1 cellular context compared by ENCODE assay signal in the genomic region with DNA sequence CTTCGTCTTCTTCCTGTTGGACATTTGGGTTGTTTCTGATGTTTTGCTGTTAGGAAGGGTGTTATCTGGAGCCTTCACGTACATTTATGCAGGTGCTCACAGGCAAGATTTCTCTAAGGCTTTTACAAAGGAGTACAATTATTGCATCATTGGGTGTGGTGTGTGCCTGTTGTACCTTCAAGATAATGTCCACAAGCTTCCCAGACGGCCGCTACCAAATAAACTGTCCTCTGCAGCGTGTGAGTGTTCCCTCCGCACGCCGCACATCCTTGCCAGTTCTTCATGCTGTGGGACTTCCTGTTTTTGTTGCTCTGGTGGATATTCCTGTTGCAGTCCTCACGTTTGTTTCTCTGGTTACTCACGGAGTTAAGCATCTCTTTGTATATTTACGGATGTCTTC.
TF ChIP-seq lines count a peak whose summit lies in the region.

No MANE protein-coding gene starts in this region.

TF ChIP-seq in K562, 482 proteins besides CTCF, POLR2A, EP300 and RAD21 (continued from another document and continues in another):
- TF ChIP-seq, protein P1, sequence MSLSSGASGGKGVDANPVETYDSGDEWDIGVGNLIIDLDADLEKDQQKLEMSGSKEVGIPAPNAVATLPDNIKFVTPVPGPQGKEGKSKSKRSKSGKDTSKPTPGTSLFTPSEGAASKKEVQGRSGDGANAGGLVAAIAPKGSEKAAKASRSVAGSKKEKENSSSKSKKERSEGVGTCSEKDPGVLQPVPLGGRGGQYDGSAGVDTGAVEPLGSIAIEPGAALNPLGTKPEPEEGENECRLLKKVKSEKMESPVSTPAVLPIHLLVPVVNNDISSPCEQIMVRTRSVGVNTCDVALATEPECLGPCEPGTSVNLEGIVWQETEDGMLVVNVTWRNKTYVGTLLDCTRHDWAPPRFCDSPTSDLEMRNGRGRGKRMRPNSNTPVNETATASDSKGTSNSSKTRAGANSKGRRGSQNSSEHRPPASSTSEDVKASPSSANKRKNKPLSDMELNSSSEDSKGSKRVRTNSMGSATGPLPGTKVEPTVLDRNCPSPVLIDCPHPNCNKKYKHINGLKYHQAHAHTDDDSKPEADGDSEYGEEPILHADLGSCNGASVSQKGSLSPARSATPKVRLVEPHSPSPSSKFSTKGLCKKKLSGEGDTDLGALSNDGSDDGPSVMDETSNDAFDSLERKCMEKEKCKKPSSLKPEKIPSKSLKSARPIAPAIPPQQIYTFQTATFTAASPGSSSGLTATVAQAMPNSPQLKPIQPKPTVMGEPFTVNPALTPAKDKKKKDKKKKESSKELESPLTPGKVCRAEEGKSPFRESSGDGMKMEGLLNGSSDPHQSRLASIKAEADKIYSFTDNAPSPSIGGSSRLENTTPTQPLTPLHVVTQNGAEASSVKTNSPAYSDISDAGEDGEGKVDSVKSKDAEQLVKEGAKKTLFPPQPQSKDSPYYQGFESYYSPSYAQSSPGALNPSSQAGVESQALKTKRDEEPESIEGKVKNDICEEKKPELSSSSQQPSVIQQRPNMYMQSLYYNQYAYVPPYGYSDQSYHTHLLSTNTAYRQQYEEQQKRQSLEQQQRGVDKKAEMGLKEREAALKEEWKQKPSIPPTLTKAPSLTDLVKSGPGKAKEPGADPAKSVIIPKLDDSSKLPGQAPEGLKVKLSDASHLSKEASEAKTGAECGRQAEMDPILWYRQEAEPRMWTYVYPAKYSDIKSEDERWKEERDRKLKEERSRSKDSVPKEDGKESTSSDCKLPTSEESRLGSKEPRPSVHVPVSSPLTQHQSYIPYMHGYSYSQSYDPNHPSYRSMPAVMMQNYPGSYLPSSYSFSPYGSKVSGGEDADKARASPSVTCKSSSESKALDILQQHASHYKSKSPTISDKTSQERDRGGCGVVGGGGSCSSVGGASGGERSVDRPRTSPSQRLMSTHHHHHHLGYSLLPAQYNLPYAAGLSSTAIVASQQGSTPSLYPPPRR (CRISPR knock-in tag; IDR thresholded peaks at IDR 0.05; ENCODE audit: borderline replicate concordance), result no peak
- TF ChIP-seq, protein P2, sequence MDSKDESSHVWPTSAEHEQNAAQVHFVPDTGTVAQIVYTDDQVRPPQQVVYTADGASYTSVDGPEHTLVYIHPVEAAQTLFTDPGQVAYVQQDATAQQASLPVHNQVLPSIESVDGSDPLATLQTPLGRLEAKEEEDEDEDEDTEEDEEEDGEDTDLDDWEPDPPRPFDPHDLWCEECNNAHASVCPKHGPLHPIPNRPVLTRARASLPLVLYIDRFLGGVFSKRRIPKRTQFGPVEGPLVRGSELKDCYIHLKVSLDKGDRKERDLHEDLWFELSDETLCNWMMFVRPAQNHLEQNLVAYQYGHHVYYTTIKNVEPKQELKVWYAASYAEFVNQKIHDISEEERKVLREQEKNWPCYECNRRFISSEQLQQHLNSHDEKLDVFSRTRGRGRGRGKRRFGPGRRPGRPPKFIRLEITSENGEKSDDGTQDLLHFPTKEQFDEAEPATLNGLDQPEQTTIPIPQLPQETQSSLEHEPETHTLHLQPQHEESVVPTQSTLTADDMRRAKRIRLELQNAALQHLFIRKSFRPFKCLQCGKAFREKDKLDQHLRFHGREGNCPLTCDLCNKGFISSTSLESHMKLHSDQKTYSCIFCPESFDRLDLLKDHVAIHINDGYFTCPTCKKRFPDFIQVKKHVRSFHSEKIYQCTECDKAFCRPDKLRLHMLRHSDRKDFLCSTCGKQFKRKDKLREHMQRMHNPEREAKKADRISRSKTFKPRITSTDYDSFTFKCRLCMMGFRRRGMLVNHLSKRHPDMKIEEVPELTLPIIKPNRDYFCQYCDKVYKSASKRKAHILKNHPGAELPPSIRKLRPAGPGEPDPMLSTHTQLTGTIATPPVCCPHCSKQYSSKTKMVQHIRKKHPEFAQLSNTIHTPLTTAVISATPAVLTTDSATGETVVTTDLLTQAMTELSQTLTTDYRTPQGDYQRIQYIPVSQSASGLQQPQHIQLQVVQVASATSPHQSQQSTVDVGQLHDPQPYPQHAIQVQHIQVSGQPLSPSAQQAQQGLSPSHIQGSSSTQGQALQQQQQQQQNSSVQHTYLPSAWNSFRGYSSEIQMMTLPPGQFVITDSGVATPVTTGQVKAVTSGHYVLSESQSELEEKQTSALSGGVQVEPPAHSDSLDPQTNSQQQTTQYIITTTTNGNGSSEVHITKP (IDR thresholded peaks at IDR 0.05; ENCODE audit: partially characterized antibody), result peak; percentile 82
- TF ChIP-seq LCOR (CRISPR knock-in tag; IDR thresholded peaks at IDR 0.05) (no peak), ZNF408 (CRISPR knock-in tag; IDR thresholded peaks at IDR 0.05; ENCODE audit: low read depth) (no peak), KLF1 (tag; IDR thresholded peaks at IDR 0.05) (peak; percentile 67; the same call in 1 of the 2 replicates), BRD4 (IDR thresholded peaks at IDR 0.05) (no peak), IFI16 (CRISPR knock-in tag; IDR thresholded peaks at IDR 0.05) (no peak), SMARCA4 (IDR thresholded peaks at IDR 0.05) (peak; percentile 59; the same call in 1 of the 2 replicates), ZFP30 (CRISPR knock-in tag; IDR thresholded peaks at IDR 0.05; ENCODE audit: borderline replicate concordance) (no peak), SMARCB1 (IDR thresholded peaks at IDR 0.05; ENCODE audit: insufficient read length, low read depth) (no peak), KAT2B (IDR thresholded peaks at IDR 0.05; ENCODE audit: low read depth, low read length) (no peak), FOXP1 (CRISPR knock-in tag; IDR thresholded peaks at IDR 0.05) (no peak), ZNF324 (CRISPR knock-in tag; IDR thresholded peaks at IDR 0.05) (no peak), CXXC5 (CRISPR knock-in tag; IDR thresholded peaks at IDR 0.05) (peak; percentile 74), SIRT6 (IDR thresholded peaks at IDR 0.05; ENCODE audit: low read depth, low read length) (no peak), CBFA2T2 (conservative IDR thresholded peaks at IDR 0.05) (peak; percentile 67), DMBX1 (CRISPR knock-in tag; IDR thresholded peaks at IDR 0.05; ENCODE audit: borderline replicate concordance) (peak; percentile 41; the same call in 1 of the 2 replicates), ZNF197 (CRISPR knock-in tag; IDR thresholded peaks at IDR 0.05; ENCODE audit: low read depth) (no peak), RBFOX2 (IDR thresholded peaks at IDR 0.05; ENCODE audit: low read depth, low read length) (peak; percentile 41; the same call in 1 of the 2 replicates), ZBTB1 (CRISPR knock-in tag; IDR thresholded peaks at IDR 0.05; ENCODE audit: borderline replicate concordance, low read depth) (no peak), NCOR1 (IDR thresholded peaks at IDR 0.05) (peak; percentile 68), RNF2 (IDR thresholded peaks at IDR 0.05) (no peak), TAF15 (IDR thresholded peaks at IDR 0.05; ENCODE audit: low read depth, low read length) (no peak), CBFA2T3 (IDR thresholded peaks at IDR 0.05) (peak; percentile 82), NFATC3 (IDR thresholded peaks at IDR 0.05) (no peak), SMARCE1 (IDR thresholded peaks at IDR 0.05) (0 out of 2 replicates have a peak, but pooled peaks have one; percentile 46)
- TF ChIP-seq, protein P3, sequence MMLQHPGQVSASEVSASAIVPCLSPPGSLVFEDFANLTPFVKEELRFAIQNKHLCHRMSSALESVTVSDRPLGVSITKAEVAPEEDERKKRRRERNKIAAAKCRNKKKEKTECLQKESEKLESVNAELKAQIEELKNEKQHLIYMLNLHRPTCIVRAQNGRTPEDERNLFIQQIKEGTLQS (IDR thresholded peaks at IDR 0.05), result peak; percentile 98
- TF ChIP-seq, protein P3 (CRISPR knock-in tag; conservative IDR thresholded peaks at IDR 0.05), result no peak
- TF ChIP-seq, protein P4, sequence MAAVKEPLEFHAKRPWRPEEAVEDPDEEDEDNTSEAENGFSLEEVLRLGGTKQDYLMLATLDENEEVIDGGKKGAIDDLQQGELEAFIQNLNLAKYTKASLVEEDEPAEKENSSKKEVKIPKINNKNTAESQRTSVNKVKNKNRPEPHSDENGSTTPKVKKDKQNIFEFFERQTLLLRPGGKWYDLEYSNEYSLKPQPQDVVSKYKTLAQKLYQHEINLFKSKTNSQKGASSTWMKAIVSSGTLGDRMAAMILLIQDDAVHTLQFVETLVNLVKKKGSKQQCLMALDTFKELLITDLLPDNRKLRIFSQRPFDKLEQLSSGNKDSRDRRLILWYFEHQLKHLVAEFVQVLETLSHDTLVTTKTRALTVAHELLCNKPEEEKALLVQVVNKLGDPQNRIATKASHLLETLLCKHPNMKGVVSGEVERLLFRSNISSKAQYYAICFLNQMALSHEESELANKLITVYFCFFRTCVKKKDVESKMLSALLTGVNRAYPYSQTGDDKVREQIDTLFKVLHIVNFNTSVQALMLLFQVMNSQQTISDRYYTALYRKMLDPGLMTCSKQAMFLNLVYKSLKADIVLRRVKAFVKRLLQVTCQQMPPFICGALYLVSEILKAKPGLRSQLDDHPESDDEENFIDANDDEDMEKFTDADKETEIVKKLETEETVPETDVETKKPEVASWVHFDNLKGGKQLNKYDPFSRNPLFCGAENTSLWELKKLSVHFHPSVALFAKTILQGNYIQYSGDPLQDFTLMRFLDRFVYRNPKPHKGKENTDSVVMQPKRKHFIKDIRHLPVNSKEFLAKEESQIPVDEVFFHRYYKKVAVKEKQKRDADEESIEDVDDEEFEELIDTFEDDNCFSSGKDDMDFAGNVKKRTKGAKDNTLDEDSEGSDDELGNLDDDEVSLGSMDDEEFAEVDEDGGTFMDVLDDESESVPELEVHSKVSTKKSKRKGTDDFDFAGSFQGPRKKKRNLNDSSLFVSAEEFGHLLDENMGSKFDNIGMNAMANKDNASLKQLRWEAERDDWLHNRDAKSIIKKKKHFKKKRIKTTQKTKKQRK (IDR thresholded peaks at IDR 0.05; ENCODE audit: borderline replicate concordance, low read depth, low read length), result no peak
- TF ChIP-seq, protein P5, sequence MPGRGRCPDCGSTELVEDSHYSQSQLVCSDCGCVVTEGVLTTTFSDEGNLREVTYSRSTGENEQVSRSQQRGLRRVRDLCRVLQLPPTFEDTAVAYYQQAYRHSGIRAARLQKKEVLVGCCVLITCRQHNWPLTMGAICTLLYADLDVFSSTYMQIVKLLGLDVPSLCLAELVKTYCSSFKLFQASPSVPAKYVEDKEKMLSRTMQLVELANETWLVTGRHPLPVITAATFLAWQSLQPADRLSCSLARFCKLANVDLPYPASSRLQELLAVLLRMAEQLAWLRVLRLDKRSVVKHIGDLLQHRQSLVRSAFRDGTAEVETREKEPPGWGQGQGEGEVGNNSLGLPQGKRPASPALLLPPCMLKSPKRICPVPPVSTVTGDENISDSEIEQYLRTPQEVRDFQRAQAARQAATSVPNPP (IDR thresholded peaks at IDR 0.05; ENCODE audit: borderline replicate concordance, insufficient read depth, insufficient read length), result no peak
- TF ChIP-seq, protein P6, sequence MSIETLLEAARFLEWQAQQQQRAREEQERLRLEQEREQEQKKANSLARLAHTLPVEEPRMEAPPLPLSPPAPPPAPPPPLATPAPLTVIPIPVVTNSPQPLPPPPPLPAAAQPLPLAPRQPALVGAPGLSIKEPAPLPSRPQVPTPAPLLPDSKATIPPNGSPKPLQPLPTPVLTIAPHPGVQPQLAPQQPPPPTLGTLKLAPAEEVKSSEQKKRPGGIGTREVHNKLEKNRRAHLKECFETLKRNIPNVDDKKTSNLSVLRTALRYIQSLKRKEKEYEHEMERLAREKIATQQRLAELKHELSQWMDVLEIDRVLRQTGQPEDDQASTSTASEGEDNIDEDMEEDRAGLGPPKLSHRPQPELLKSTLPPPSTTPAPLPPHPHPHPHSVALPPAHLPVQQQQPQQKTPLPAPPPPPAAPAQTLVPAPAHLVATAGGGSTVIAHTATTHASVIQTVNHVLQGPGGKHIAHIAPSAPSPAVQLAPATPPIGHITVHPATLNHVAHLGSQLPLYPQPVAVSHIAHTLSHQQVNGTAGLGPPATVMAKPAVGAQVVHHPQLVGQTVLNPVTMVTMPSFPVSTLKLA (conservative IDR thresholded peaks at IDR 0.05), result peak; percentile 51 to 60; a peak in 2 of 4 replicates
- TF ChIP-seq, protein P7, sequence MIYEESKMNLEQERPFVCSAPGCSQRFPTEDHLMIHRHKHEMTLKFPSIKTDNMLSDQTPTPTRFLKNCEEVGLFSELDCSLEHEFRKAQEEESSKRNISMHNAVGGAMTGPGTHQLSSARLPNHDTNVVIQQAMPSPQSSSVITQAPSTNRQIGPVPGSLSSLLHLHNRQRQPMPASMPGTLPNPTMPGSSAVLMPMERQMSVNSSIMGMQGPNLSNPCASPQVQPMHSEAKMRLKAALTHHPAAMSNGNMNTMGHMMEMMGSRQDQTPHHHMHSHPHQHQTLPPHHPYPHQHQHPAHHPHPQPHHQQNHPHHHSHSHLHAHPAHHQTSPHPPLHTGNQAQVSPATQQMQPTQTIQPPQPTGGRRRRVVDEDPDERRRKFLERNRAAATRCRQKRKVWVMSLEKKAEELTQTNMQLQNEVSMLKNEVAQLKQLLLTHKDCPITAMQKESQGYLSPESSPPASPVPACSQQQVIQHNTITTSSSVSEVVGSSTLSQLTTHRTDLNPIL (CRISPR knock-in tag; IDR thresholded peaks at IDR 0.05), result no peak
- TF ChIP-seq, protein P8, sequence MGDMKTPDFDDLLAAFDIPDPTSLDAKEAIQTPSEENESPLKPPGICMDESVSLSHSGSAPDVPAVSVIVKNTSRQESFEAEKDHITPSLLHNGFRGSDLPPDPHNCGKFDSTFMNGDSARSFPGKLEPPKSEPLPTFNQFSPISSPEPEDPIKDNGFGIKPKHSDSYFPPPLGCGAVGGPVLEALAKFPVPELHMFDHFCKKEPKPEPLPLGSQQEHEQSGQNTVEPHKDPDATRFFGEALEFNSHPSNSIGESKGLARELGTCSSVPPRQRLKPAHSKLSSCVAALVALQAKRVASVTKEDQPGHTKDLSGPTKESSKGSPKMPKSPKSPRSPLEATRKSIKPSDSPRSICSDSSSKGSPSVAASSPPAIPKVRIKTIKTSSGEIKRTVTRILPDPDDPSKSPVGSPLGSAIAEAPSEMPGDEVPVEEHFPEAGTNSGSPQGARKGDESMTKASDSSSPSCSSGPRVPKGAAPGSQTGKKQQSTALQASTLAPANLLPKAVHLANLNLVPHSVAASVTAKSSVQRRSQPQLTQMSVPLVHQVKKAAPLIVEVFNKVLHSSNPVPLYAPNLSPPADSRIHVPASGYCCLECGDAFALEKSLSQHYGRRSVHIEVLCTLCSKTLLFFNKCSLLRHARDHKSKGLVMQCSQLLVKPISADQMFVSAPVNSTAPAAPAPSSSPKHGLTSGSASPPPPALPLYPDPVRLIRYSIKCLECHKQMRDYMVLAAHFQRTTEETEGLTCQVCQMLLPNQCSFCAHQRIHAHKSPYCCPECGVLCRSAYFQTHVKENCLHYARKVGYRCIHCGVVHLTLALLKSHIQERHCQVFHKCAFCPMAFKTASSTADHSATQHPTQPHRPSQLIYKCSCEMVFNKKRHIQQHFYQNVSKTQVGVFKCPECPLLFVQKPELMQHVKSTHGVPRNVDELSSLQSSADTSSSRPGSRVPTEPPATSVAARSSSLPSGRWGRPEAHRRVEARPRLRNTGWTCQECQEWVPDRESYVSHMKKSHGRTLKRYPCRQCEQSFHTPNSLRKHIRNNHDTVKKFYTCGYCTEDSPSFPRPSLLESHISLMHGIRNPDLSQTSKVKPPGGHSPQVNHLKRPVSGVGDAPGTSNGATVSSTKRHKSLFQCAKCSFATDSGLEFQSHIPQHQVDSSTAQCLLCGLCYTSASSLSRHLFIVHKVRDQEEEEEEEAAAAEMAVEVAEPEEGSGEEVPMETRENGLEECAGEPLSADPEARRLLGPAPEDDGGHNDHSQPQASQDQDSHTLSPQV (IDR thresholded peaks at IDR 0.05), result peak; percentile 37; the same call in 1 of the 2 replicates
- TF ChIP-seq, protein P9, sequence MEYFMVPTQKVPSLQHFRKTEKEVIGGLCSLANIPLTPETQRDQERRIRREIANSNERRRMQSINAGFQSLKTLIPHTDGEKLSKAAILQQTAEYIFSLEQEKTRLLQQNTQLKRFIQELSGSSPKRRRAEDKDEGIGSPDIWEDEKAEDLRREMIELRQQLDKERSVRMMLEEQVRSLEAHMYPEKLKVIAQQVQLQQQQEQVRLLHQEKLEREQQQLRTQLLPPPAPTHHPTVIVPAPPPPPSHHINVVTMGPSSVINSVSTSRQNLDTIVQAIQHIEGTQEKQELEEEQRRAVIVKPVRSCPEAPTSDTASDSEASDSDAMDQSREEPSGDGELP (CRISPR knock-in tag; IDR thresholded peaks at IDR 0.05; ENCODE audit: borderline replicate concordance), result no peak
